Comparison of ENCODE assay signal across 10 cellular contexts in genomic region chr1:40394456-40395172, GRCh38. TPM values are rescaled to one million over a fixed set of nuclear protein-coding genes. Genes with fewer than 3 reads are reported as not detected.
DNase-seq lines count a peak whose midpoint lies in the region; ATAC-seq, FAIRE-seq and TF ChIP-seq lines count a peak whose summit lies in the region.
"Had no signal": no experiment of that assay in that cellular context is flagged by ENCODE, and none has a peak within 500 bp of the region (broad histone marks: within the 10 kb centered on the region; RNA-seq: fewer than 3 reads in every experiment).

No MANE protein-coding gene starts in this region.

- H3K36me3 Mint-ChIP-seq in natural killer cell treated with Interleukin-12 subunit alpha and Interleukin-12 subunit beta and Interleukin-15 and Interleukin-18, amount 100 ng/mL, for 72 hours = peaks cover 13% of the 10 kb centered on the region

- no peaks in the 10 kb centered on the region for H3K4me1 ChIP-seq in mammary epithelial cell (ENCODE audit: insufficient read depth, low read length)

- CTCF ChIA-PET in mammary epithelial cell (lab: Charles Lee; ENCODE audit: low non-redundant PET) = no interaction called here

- peak overlapping the region; percentile 93 to 99 for H3K27ac Mint-ChIP-seq in natural killer cell treated with Interleukin-12 subunit alpha and Interleukin-12 subunit beta and Interleukin-15 and Interleukin-18, amount 100 ng/mL, for 72 hours

- peak; percentile 88 to 97 for ATAC-seq in natural killer cell treated with Interleukin-12 subunit alpha and Interleukin-12 subunit beta and Interleukin-15 and Interleukin-18, amount 100 ng/mL, for 72 hours
- no peak for ATAC-seq in GM21367 (IDR thresholded peaks at IDR 0.05; ENCODE audit: unreplicated experiment)
- no peak for ATAC-seq in HG02588 (IDR thresholded peaks at IDR 0.05; ENCODE audit: unreplicated experiment)

- peak; percentile 39 for DNase-seq in GM10266 (ENCODE audit: extremely low spot score)
- DNase-seq in OCI-M1 (lab: John Stamatoyannopoulos, UW) = peak; percentile 44
- DNase-seq in caudate nucleus (lab: John Stamatoyannopoulos, UW) = no peak
- DNase-seq in natural killer cell treated with Interleukin-12 subunit alpha and Interleukin-12 subunit beta and Interleukin-15 and Interleukin-18, amount 100 ng/mL, for 72 hours (ENCODE audit: low spot score) = no peak
- no peak for DNase-seq in H54 (ENCODE audit: insufficient read length, low spot score)
- DNase-seq in mammary epithelial cell = no peak
- DNase-seq: foreskin melanocyte had no signal

- H3K4me3 Mint-ChIP-seq in natural killer cell treated with Interleukin-12 subunit alpha and Interleukin-12 subunit beta and Interleukin-15 and Interleukin-18, amount 100 ng/mL, for 72 hours = peak overlapping the region; percentile 82

- H3K9me3 Mint-ChIP-seq in natural killer cell treated with Interleukin-12 subunit alpha and Interleukin-12 subunit beta and Interleukin-15 and Interleukin-18, amount 100 ng/mL, for 72 hours = no peaks in the 10 kb centered on the region

- H3K36me3 ChIP-seq in mammary epithelial cell (ENCODE audit: insufficient read depth, low read length) = no peaks in the 10 kb centered on the region
- H3K36me3 ChIP-seq: thoracic aorta had no signal

- H3K79me2 ChIP-seq in mammary epithelial cell (ENCODE audit: insufficient read depth, low read length) = peaks cover 61% of the 10 kb centered on the region

- no peaks in the 10 kb centered on the region for H3K27me3 Mint-ChIP-seq in natural killer cell treated with Interleukin-12 subunit alpha and Interleukin-12 subunit beta and Interleukin-15 and Interleukin-18, amount 100 ng/mL, for 72 hours

- no peak overlapping the region for H2AFZ ChIP-seq in mammary epithelial cell (ENCODE audit: low read depth, low read length)

- in situ Hi-C loops in mammary epithelial cell (cut with MboI; ENCODE audit: low sequenced_read_pairs in 2 of 2) = no loop called here

- no peaks in the 10 kb centered on the region for H3K27me3 ChIP-seq in mammary epithelial cell (ENCODE audit: insufficient read depth, low read length)

- no peak for FAIRE-seq in H54 (lab: Jason Lieb, UNC)

- BruUV-seq in mammary epithelial cell (replicated peaks; lab: Mats Ljungman, UMichigan) = no TSS peak

- no peak overlapping the region for H3K4me2 ChIP-seq in mammary epithelial cell (ENCODE audit: insufficient read depth, low read depth, low read length)

- no peaks in the 10 kb centered on the region for H4K20me1 ChIP-seq in mammary epithelial cell (ENCODE audit: insufficient read depth, low read length)

- dilution Hi-C loops in mammary epithelial cell (cut with HindIII; ENCODE audit: low sequenced_read_pairs) = no loop called here

- H3K9ac ChIP-seq in mammary epithelial cell (ENCODE audit: insufficient read depth, low read length) = no peak overlapping the region

- peak overlapping the region; percentile 63 for H3K27ac ChIP-seq in caudate nucleus (ENCODE audit: low read depth, low read length)
- no peak overlapping the region for H3K27ac ChIP-seq in mammary epithelial cell (ENCODE audit: insufficient read depth, low read depth, low read length)

- H3K4me3 ChIP-seq in mammary epithelial cell (replicated peaks in 1 of 3; ENCODE audit: insufficient read depth in 1 of 3, low read depth in 2 of 3, low read length in 3 of 3) = no peak overlapping the region
- H3K4me3 ChIP-seq: thoracic aorta had no signal

- TF ChIP-seq CTCF in GM10266 (IDR thresholded peaks at IDR 0.05; ENCODE audit: control insufficient read depth, insufficient read depth, low read depth, missing control alignments) (no peak), mammary epithelial cell (conservative IDR thresholded peaks at IDR 0.05 in 1 of 2, IDR thresholded peaks at IDR 0.05 in 1 of 2; ENCODE audit: extremely low read depth in 1 of 2, insufficient read depth in 1 of 2, low read depth in 1 of 2, low read length in 2 of 2) (no peak)

- H3K9me3 ChIP-seq in mammary epithelial cell (replicated peaks; ENCODE audit: insufficient read depth, low read length) = no peaks in the 10 kb centered on the region
- H3K9me3 ChIP-seq: thoracic aorta had no signal

- intact Hi-C loops in mammary epithelial cell (cut with micrococcal nuclease) = no loop called here

- H3K4me1 Mint-ChIP-seq in natural killer cell treated with Interleukin-12 subunit alpha and Interleukin-12 subunit beta and Interleukin-15 and Interleukin-18, amount 100 ng/mL, for 72 hours (ENCODE audit: low read depth in 2 of 2) = peaks cover 60 to 75% of the 10 kb centered on the region in 2 donors

- 88% methylated on average over 4 of the region's 4 CpGs for WGBS in mammary epithelial cell (ENCODE audit: low coverage, missing lambda C conversion rate)

- TF ChIP-seq POLR2A in H54 (IDR thresholded peaks at IDR 0.05; ENCODE audit: low read depth, low read length) = no peak

RNA-seq across cellular contexts. Expression of gene SMAP2, which starts 21.1 kb away (rescaled TPM):
- 100 to 1,000 TPM; 132 to 158 TPM for total RNA-seq in natural killer cell treated with Interleukin-12 subunit alpha and Interleukin-12 subunit beta and Interleukin-15 and Interleukin-18, amount 100 ng/mL, for 72 hours
- total RNA-seq in mammary epithelial cell = 10 to 100 TPM; 17.5 to 20.5 TPM
- polyA plus RNA-seq in mammary epithelial cell = 17.2 TPM
- polyA minus RNA-seq in mammary epithelial cell = 39.2 TPM

RNA-seq across cellular contexts. Expression of gene ZFP69B, which starts 55.7 kb away (rescaled TPM):
- 1 to 10 TPM; 4.0 to 6.2 TPM for total RNA-seq in natural killer cell treated with Interleukin-12 subunit alpha and Interleukin-12 subunit beta and Interleukin-15 and Interleukin-18, amount 100 ng/mL, for 72 hours
- total RNA-seq in mammary epithelial cell = 10 to 100 TPM in 1 of 2 donors, 1 to 10 TPM in 1; 6.7 to 10.1 TPM
- 2.9 TPM for polyA plus RNA-seq in mammary epithelial cell
- not detected for polyA minus RNA-seq in mammary epithelial cell

Comparison
In these comparisons a context has a peak if more than half of its experiments do, and no peak if none do; other contexts are left out.
1. DNase-seq: peak in GM10266 (single experiment) and OCI-M1 (single experiment); none in caudate nucleus (0 of 61), natural killer cell treated with Interleukin-12 subunit alpha and Interleukin-12 subunit beta and Interleukin-15 and Interleukin-18, amount 100 ng/mL, for 72 hours (single experiment), H54 (single experiment) and mammary epithelial cell (single experiment).
2. ATAC-seq: peak in natural killer cell treated with Interleukin-12 subunit alpha and Interleukin-12 subunit beta and Interleukin-15 and Interleukin-18, amount 100 ng/mL, for 72 hours (2 of 2); none in GM21367 (single experiment) and HG02588 (single experiment).
3. RNA of gene SMAP2, which starts 21.1 kb away (total RNA-seq): 132 to 158 TPM in natural killer cell treated with Interleukin-12 subunit alpha and Interleukin-12 subunit beta and Interleukin-15 and Interleukin-18, amount 100 ng/mL, for 72 hours; 17.5 to 20.5 TPM in mammary epithelial cell; every median in the first group is over 4 times any median in the second.